In the genomic region with DNA sequence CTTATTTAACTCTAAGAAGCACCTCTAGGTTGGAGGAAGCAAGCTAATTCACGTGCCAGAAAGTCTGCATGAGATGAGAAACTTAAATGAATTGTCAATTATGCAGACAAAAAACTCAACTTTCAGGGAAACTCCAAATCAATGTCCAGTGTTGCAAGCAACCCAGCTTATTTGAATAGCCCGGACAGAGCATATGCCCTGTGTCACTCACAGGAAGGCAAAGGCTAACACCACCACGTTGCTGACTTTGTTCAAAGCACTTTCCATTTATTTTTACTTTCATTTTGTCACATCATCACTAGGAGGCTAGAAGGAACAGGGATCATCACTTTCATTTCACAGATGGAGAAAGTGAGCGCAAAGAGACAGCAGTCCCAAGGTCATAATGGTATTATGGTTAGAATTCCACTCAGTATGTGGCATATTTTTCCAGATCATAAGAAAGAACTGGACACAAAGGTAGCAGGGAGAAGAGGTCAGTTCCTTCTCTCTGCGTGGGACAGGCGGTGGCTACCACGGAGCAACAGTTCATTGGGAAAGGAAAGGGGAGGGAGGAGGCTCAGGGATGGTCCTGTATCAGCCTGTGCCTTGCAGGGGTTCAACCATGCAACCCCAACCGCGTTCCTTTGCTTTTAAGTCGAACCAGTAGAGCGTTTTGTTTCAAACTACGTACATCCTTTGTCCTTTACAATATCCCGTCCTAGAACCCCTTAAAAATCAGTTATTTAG, we compare ENCODE assay signal across 1 cellular context.
TF ChIP-seq lines count a peak whose summit lies in the region.

No MANE protein-coding gene starts in this region.

TF ChIP-seq in K562, 482 proteins besides CTCF, POLR2A, EP300 and RAD21 (continued from another document):
- TF ChIP-seq, protein P1, sequence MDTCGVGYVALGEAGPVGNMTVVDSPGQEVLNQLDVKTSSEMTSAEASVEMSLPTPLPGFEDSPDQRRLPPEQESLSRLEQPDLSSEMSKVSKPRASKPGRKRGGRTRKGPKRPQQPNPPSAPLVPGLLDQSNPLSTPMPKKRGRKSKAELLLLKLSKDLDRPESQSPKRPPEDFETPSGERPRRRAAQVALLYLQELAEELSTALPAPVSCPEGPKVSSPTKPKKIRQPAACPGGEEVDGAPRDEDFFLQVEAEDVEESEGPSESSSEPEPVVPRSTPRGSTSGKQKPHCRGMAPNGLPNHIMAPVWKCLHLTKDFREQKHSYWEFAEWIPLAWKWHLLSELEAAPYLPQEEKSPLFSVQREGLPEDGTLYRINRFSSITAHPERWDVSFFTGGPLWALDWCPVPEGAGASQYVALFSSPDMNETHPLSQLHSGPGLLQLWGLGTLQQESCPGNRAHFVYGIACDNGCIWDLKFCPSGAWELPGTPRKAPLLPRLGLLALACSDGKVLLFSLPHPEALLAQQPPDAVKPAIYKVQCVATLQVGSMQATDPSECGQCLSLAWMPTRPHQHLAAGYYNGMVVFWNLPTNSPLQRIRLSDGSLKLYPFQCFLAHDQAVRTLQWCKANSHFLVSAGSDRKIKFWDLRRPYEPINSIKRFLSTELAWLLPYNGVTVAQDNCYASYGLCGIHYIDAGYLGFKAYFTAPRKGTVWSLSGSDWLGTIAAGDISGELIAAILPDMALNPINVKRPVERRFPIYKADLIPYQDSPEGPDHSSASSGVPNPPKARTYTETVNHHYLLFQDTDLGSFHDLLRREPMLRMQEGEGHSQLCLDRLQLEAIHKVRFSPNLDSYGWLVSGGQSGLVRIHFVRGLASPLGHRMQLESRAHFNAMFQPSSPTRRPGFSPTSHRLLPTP (IDR thresholded peaks at IDR 0.05; ENCODE audit: borderline replicate concordance, extremely low read depth, insufficient read length): no peak
- TF ChIP-seq HDGF (IDR thresholded peaks at IDR 0.05): no peak
- TF ChIP-seq SRSF9 (IDR thresholded peaks at IDR 0.05; ENCODE audit: borderline replicate concordance, low read depth, low read length): no peak
- TF ChIP-seq ZKSCAN1 (IDR thresholded peaks at IDR 0.05; ENCODE audit: low read depth, low read length): no peak
